ENCODE assay signal across 19 cellular contexts in the genomic region with DNA sequence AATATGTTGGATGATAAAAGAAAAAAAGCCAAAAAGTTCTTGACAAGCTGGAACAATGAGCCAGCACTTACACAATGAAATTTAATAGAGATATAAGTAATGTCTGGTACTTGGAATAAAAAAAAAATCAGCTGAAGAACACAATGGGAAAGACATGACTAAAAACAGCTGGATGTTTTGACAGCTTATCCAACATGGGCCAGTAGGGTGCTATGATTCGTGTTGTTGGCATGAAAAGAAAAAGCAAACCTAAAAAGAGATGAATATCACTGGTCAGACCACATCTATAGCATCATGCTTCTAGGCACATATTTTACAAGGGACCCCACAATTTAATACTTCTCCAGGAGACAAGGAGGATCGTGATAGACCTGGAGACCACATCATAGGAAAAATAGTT.
DNase-seq lines count a peak whose midpoint lies in the region; TF ChIP-seq lines count a peak whose summit lies in the region.
"Had no signal": no experiment of that assay in that cellular context is flagged by ENCODE, and none has a peak within 500 bp of the region (broad histone marks: within the 10 kb centered on the region; RNA-seq: fewer than 3 reads in every experiment).

No MANE protein-coding gene starts in this region.

- H3K4me3 ChIP-seq in AG10803 (ENCODE audit: low read length) (no peak overlapping the region), choroid plexus epithelial cell (ENCODE audit: low read depth, low read length) (no peak overlapping the region)
- H3K4me3 ChIP-seq: heart left ventricle, left ventricle myocardium inferior, neural progenitor cell had no signal

- TF ChIP-seq CTCF in AG10803 (conservative IDR thresholded peaks at IDR 0.05; ENCODE audit: low read length), result no peak
- no peak for TF ChIP-seq CTCF in choroid plexus epithelial cell (conservative IDR thresholded peaks at IDR 0.05; ENCODE audit: low read depth, low read length)

- DNase-seq in AG10803 (ENCODE audit: low read depth) (peak; percentile 50), NCI-H226 (peak; percentile 32), choroid plexus epithelial cell (ENCODE audit: low read depth) (peak; percentile 46), kidney tubule cell (ENCODE audit: low spot score) (peak; percentile 32), NCI-H345 treated with DMSO at 0.1 percent for 48 hours (lab: John Stamatoyannopoulos, UW; ENCODE audit: unreplicated experiment) (no peak), amniotic stem cell (lab: John Stamatoyannopoulos, UW) (no peak), NCI-H446 (lab: John Stamatoyannopoulos, UW) (no peak), cerebellar cortex (ENCODE audit: low spot score) (no peak)
- DNase-seq: activated CD4-positive, alpha-beta T cell treated with anti-CD3 and anti-CD28 coated beads for 48 hours; erythroblast; H9; heart left ventricle; left ventricle myocardium inferior; NCI-H1436; NCI-H2171; NCI-H748 treated with DMSO at 0.1 percent for 48 hours; SHP77; stimulated activated CD4-positive, alpha-beta T cell treated with anti-CD3 and anti-CD28 coated beads, Interleukin-12 subunit alpha, Interleukin-12 subunit beta, amount 100 ng/mL, for 4 hours had no signal

Comparison
In these comparisons a context has a peak if more than half of its experiments do, and no peak if none do; other contexts are left out.
1. DNase-seq: peak in AG10803 (single experiment), NCI-H226 (single experiment), choroid plexus epithelial cell (single experiment) and kidney tubule cell (single experiment); none in NCI-H345 treated with DMSO at 0.1 percent for 48 hours (single experiment), amniotic stem cell (single experiment), NCI-H446 (0 of 2) and cerebellar cortex (single experiment).